12 cellular contexts compared by ENCODE assay signal in the genomic region with DNA sequence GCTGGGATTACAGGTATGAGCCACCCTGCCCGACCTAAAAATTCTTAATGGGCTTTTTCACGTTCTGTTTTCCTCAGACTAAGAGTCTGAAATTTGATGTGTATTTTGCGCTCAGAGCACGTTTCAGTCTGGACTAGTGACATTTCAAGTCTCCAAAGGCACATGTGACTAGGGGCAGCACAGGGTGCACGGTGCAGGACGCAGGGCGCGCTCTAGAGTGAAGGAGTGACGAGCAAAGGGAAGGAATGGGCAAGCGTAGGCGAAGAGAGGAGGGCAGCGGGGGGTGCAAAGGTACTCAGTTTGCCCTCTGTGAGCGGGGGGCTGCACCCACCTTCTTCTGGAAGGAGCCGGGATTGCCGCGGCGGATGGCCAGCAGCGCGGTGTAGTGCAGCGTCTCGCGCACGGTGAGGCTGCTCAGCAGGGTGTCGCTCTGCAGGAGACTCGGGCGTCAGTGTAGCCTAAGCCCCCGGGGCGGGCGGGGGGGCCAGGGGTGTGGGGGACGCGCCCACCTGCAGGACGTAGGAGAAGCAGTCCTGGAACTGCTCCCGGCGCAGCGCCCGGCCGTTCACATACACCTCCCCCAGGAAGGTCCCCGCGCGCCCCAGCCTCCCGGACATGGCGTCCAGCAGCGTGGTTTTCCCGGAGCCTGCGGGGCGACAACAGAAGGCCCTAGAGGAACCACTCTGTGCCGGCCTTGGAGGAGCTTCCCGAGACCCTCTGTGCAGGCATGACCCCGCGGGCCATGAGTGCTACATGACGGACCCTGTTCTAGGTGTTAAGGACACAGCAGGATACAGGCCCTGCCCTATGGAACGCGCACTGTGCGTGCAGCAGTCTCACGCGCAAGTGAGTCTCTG. TPM values are rescaled to one million over a fixed set of nuclear protein-coding genes. Genes with fewer than 3 reads are reported as not detected.
DNase-seq lines count a peak whose midpoint lies in the region; ATAC-seq, FAIRE-seq and TF ChIP-seq lines count a peak whose summit lies in the region.
"Had no signal": no experiment of that assay in that cellular context is flagged by ENCODE, and none has a peak within 500 bp of the region (broad histone marks: within the 10 kb centered on the region; RNA-seq: fewer than 3 reads in every experiment).

No MANE protein-coding gene starts in this region.

- no peak for FAIRE-seq in small intestine (lab: Jason Lieb, UNC)

- in situ Hi-C loops in IMR-90 (cut with MboI; ENCODE audit: low sequenced_read_pairs), result no loop called here

- no peaks in the 10 kb centered on the region for H3K9me3 Mint-ChIP-seq in activated T-helper 2 cell treated with anti-CD3 and anti-CD28 coated beads, Interferon-gamma antibody, Interleukin-2, Interleukin-4, amounts not matched to agents 10 μg/mL and 5 μg/mL and 100 μg/mL, durations not matched to agents 14 hours and 24 hours and 36 hours
- H3K9me3 Mint-ChIP-seq in CD4-positive, alpha-beta memory T cell, result no peaks in the 10 kb centered on the region
- H3K9me3 Mint-ChIP-seq: activated CD8-positive, alpha-beta T cell treated with anti-CD3 and anti-CD28 coated beads for 36 hours had no signal

- dilution Hi-C loops in IMR-90 (cut with HindIII; ENCODE audit: low sequenced_read_pairs, unreplicated experiment), result no loop called here

- H4K8ac ChIP-seq in IMR-90 (ENCODE audit: low read depth in 2 of 2, low read length in 2 of 2), result no peak overlapping the region

- H3K36me3 ChIP-seq in IMR-90 (ENCODE audit: control insufficient read depth, insufficient read depth, low read length) (no peaks in the 10 kb centered on the region), iPS-20b (ENCODE audit: insufficient read depth, low read depth, low read length) (no peaks in the 10 kb centered on the region), small intestine (ENCODE audit: control insufficient read depth in 2 of 2, insufficient read depth in 2 of 2, low read length in 2 of 2) (peaks cover 0 to 8% of the 10 kb centered on the region in 2 donors)
- no peaks in the 10 kb centered on the region for H3K36me3 ChIP-seq in CD4-positive, alpha-beta memory T cell (ENCODE audit: insufficient read depth, low read length)

- H2AK5ac ChIP-seq in IMR-90 (ENCODE audit: low read depth, low read length), result no peak overlapping the region

- H3K9me1 ChIP-seq in IMR-90 (ENCODE audit: insufficient read depth, low read length), result no peaks in the 10 kb centered on the region

- H3K4ac ChIP-seq in IMR-90 (ENCODE audit: low read depth, low read length), result no peak overlapping the region

- DNase-seq in IMR-90 (no peak), small intestine (peak; percentile 53), midbrain (lab: John Stamatoyannopoulos, UW) (no peak), DMS153 (lab: John Stamatoyannopoulos, UW) (no peak)
- no peak for DNase-seq in activated T-helper 2 cell treated with anti-CD3 and anti-CD28 coated beads, Interferon-gamma antibody, Interleukin-2, Interleukin-4, amounts not matched to agents 10 μg/mL and 5 μg/mL and 100 μg/mL, durations not matched to agents 14 hours and 24 hours and 36 hours (ENCODE audit: low spot score)
- no peak for DNase-seq in CD4-positive, alpha-beta memory T cell
- DNase-seq: activated CD8-positive, alpha-beta T cell treated with anti-CD3 and anti-CD28 coated beads for 36 hours; SIG-M5; stimulated activated naive CD4-positive, alpha-beta T cell had no signal

- WGBS in IMR-90 (ENCODE audit: extremely low coverage in 2 of 2, insufficient read length in 1 of 2), 2 experiments, result 23% methylated on average over 13 of the region's 56 CpGs; no CpG with 5 or more reads in 1 of the 2 experiments
- 6 to 10% (median 9%) methylated on average over 40 to 56 of the region's 56 CpGs for WGBS in small intestine, 3 donors

- no peak overlapping the region for H2AK9ac ChIP-seq in IMR-90 (replicated peaks; ENCODE audit: low read depth, low read length, poor library complexity)

- peaks cover 4% of the 10 kb centered on the region for H3K4me1 Mint-ChIP-seq in activated T-helper 2 cell treated with anti-CD3 and anti-CD28 coated beads, Interferon-gamma antibody, Interleukin-2, Interleukin-4, amounts not matched to agents 10 μg/mL and 5 μg/mL and 100 μg/mL, durations not matched to agents 14 hours and 24 hours and 36 hours (ENCODE audit: low read depth)
- peaks cover 0 to 5% (median 3%) of the 10 kb centered on the region in 4 donors for H3K4me1 Mint-ChIP-seq in CD4-positive, alpha-beta memory T cell

- no peak overlapping the region for H2BK20ac ChIP-seq in IMR-90 (ENCODE audit: low read depth, low read length)

- no TSS peak for BruUV-seq in IMR-90 (replicated peaks; lab: Mats Ljungman, UMichigan)

- peak overlapping the region; percentile 76 for H3K4me3 Mint-ChIP-seq in activated T-helper 2 cell treated with anti-CD3 and anti-CD28 coated beads, Interferon-gamma antibody, Interleukin-2, Interleukin-4, amounts not matched to agents 10 μg/mL and 5 μg/mL and 100 μg/mL, durations not matched to agents 14 hours and 24 hours and 36 hours (ENCODE audit: low read depth)
- peak overlapping the region in 2 of 8 donors; percentile 0 to 29 for H3K4me3 Mint-ChIP-seq in CD4-positive, alpha-beta memory T cell
- H3K4me3 Mint-ChIP-seq: activated CD8-positive, alpha-beta T cell treated with anti-CD3 and anti-CD28 coated beads for 36 hours had no signal

- H3K4me1 ChIP-seq in IMR-90 (ENCODE audit: control insufficient read depth, insufficient read depth, low read length), result no peaks in the 10 kb centered on the region; the same call in 1 of the 2 replicates
- H3K4me1 ChIP-seq in iPS-20b (ENCODE audit: insufficient read depth, low read length), result peaks cover 5% of the 10 kb centered on the region; the same call in 1 of the 2 replicates
- H3K4me1 ChIP-seq in small intestine (ENCODE audit: control insufficient read depth in 2 of 2, insufficient read depth in 1 of 2, low read depth in 1 of 2, low read length in 1 of 2), result peaks cover 2 to 4% of the 10 kb centered on the region in 2 donors
- H3K4me1 ChIP-seq in CD4-positive, alpha-beta memory T cell (ENCODE audit: insufficient read depth, low read length), result no peaks in the 10 kb centered on the region

- H3K27ac ChIP-seq in IMR-90 (ENCODE audit: insufficient read depth, low read length) (no peak overlapping the region), iPS-20b (ENCODE audit: low read length) (no peak overlapping the region), small intestine (ENCODE audit: low read depth in 1 of 2, low read length in 1 of 2) (no peak overlapping the region)
- H3K27ac ChIP-seq in CD4-positive, alpha-beta memory T cell (ENCODE audit: low read depth, low read length), result no peak overlapping the region

- no peak overlapping the region for H3K27ac Mint-ChIP-seq in activated T-helper 2 cell treated with anti-CD3 and anti-CD28 coated beads, Interferon-gamma antibody, Interleukin-2, Interleukin-4, amounts not matched to agents 10 μg/mL and 5 μg/mL and 100 μg/mL, durations not matched to agents 14 hours and 24 hours and 36 hours
- H3K27ac Mint-ChIP-seq in CD4-positive, alpha-beta memory T cell, result no peak overlapping the region
- H3K27ac Mint-ChIP-seq: activated CD8-positive, alpha-beta T cell treated with anti-CD3 and anti-CD28 coated beads for 36 hours had no signal

- POLR2A ChIA-PET in IMR-90 (lab: Charles Lee; ENCODE audit: unreplicated experiment), result no interaction called here
- POLR2A ChIA-PET in CD4-positive, alpha-beta memory T cell (lab: Charles Lee; ENCODE audit: partially characterized antibody), result no interaction called here

- TF ChIP-seq CTCF in IMR-90 (conservative IDR thresholded peaks at IDR 0.05; ENCODE audit: low read depth, low read length), result no peak

- H2BK15ac ChIP-seq in IMR-90 (ENCODE audit: low read depth, low read length), result no peak overlapping the region

- peak overlapping the region; percentile 69 for H2AFZ ChIP-seq in IMR-90 (replicated peaks; ENCODE audit: low read length, poor library complexity)

- no peak overlapping the region for H2BK5ac ChIP-seq in IMR-90 (ENCODE audit: low read depth, low read length, poor library complexity, severe bottlenecking)

- TF ChIP-seq POLR2A in IMR-90 (IDR thresholded peaks at IDR 0.05; ENCODE audit: low read depth, low read length), result no peak

- no peak overlapping the region for H4K5ac ChIP-seq in IMR-90 (ENCODE audit: low read depth, low read length)

- H2BK120ac ChIP-seq in IMR-90 (ENCODE audit: low read depth, low read length), result no peak overlapping the region

- peak; percentile 59 for ATAC-seq in IMR-90 (ENCODE audit: low read depth)
- ATAC-seq: activated CD8-positive, alpha-beta T cell treated with anti-CD3 and anti-CD28 coated beads for 36 hours had no signal

- CTCF ChIA-PET in IMR-90 (lab: Yijun Ruan, JAX), result no interaction called here
- CTCF ChIA-PET in CD4-positive, alpha-beta memory T cell (lab: Charles Lee; ENCODE audit: partially characterized antibody), result no interaction called here

- intact Hi-C loops in IMR-90 (cut with micrococcal nuclease), result no loop called here
- intact Hi-C loops in activated T-helper 2 cell treated with anti-CD3 and anti-CD28 coated beads, Interferon-gamma antibody, Interleukin-2, Interleukin-4, amounts not matched to agents 10 μg/mL and 5 μg/mL and 100 μg/mL, durations not matched to agents 14 hours and 24 hours and 36 hours (cut with micrococcal nuclease), result no loop called here
- intact Hi-C loops in CD4-positive, alpha-beta memory T cell (cut with micrococcal nuclease), result no loop called here

- H4K91ac ChIP-seq in IMR-90 (ENCODE audit: insufficient read depth, low read depth, low read length), result no peak overlapping the region

- H3K23ac ChIP-seq in IMR-90 (ENCODE audit: low read depth, low read length), result no peak overlapping the region

- peak overlapping the region; percentile 67; the same call in 1 of the 2 replicates for H3K4me2 ChIP-seq in IMR-90 (ENCODE audit: low read depth, low read length)

- H3K9ac ChIP-seq in IMR-90 (ENCODE audit: low read depth, low read length), result no peak overlapping the region
- no peak overlapping the region for H3K9ac ChIP-seq in iPS-20b (ENCODE audit: low read depth, low read length)

- peaks cover 22% of the 10 kb centered on the region for H3K27me3 Mint-ChIP-seq in activated T-helper 2 cell treated with anti-CD3 and anti-CD28 coated beads, Interferon-gamma antibody, Interleukin-2, Interleukin-4, amounts not matched to agents 10 μg/mL and 5 μg/mL and 100 μg/mL, durations not matched to agents 14 hours and 24 hours and 36 hours (ENCODE audit: low read depth)
- peaks cover 22 to 24% of the 10 kb centered on the region in 2 donors for H3K27me3 Mint-ChIP-seq in CD4-positive, alpha-beta memory T cell

- H3K36me3 Mint-ChIP-seq in activated T-helper 2 cell treated with anti-CD3 and anti-CD28 coated beads, Interferon-gamma antibody, Interleukin-2, Interleukin-4, amounts not matched to agents 10 μg/mL and 5 μg/mL and 100 μg/mL, durations not matched to agents 14 hours and 24 hours and 36 hours (ENCODE audit: low read depth), result no peaks in the 10 kb centered on the region
- no peaks in the 10 kb centered on the region for H3K36me3 Mint-ChIP-seq in CD4-positive, alpha-beta memory T cell

- H3K9me3 ChIP-seq in IMR-90 (ENCODE audit: control insufficient read depth, insufficient read depth, low read length) (no peaks in the 10 kb centered on the region), iPS-20b (ENCODE audit: insufficient read depth, low read depth, low read length) (no peaks in the 10 kb centered on the region), small intestine (ENCODE audit: control insufficient read depth, low read depth) (no peaks in the 10 kb centered on the region)
- H3K9me3 ChIP-seq in CD4-positive, alpha-beta memory T cell (ENCODE audit: control insufficient read depth in 1 of 2, low read length in 2 of 2), result no peaks in the 10 kb centered on the region

- no peak overlapping the region for H3K4me3 ChIP-seq in IMR-90 (ENCODE audit: insufficient read depth, low read depth, low read length)
- H3K4me3 ChIP-seq in iPS-20b (ENCODE audit: low read length), result peak overlapping the region; percentile 66
- peak overlapping the region; percentile 12 to 30 for H3K4me3 ChIP-seq in small intestine (ENCODE audit: low read depth in 1 of 2, low read length in 2 of 2)
- no peak overlapping the region for H3K4me3 ChIP-seq in CD4-positive, alpha-beta memory T cell (ENCODE audit: low read length in 2 of 2)

- peaks cover 48% of the 10 kb centered on the region for H3K27me3 ChIP-seq in IMR-90 (ENCODE audit: control insufficient read depth, insufficient read depth, low read length)
- H3K27me3 ChIP-seq in iPS-20b (ENCODE audit: insufficient read depth, low read length), result peaks cover 32% of the 10 kb centered on the region
- peaks cover 0 to 3% of the 10 kb centered on the region in 2 donors for H3K27me3 ChIP-seq in small intestine (ENCODE audit: control insufficient read depth in 2 of 2, insufficient read depth in 2 of 2, low read length in 2 of 2)
- no peaks in the 10 kb centered on the region for H3K27me3 ChIP-seq in CD4-positive, alpha-beta memory T cell (ENCODE audit: insufficient read depth, low read length)

- H3K18ac ChIP-seq in IMR-90 (ENCODE audit: low read depth, low read length), result no peak overlapping the region

- TF ChIP-seq RAD21 in IMR-90 (IDR thresholded peaks at IDR 0.05; ENCODE audit: low read length), result no peak

- H3K79me1 ChIP-seq in IMR-90 (ENCODE audit: low read depth in 1 of 2, low read length in 2 of 2), result no peaks in the 10 kb centered on the region

- H4K20me1 ChIP-seq in IMR-90 (ENCODE audit: insufficient read depth, low read length), result no peaks in the 10 kb centered on the region

- H3K56ac ChIP-seq in IMR-90 (ENCODE audit: extremely low read depth, insufficient read depth, low read length), result no peak overlapping the region

- no peak overlapping the region for H3K14ac ChIP-seq in IMR-90 (replicated peaks; ENCODE audit: low read depth, low read length)

RNA-seq across cellular contexts. Expression of a gene that starts 7.0 kb away (rescaled TPM):
- not detected in 2 replicates for total RNA-seq in IMR-90 (2012; rRNA removed)
- polyA plus RNA-seq in IMR-90 (2012; rRNA removed) (not detected in 2 replicates), small intestine (100 to 1,000 TPM in 2 of 3 donors, 10 to 100 TPM in 1; 17.8 to 242 (median 233) TPM)
- not detected in 2 replicates for polyA plus RNA-seq in IMR-90 (2012; cell fraction: cytosol; rRNA removed)
- polyA plus RNA-seq in IMR-90 (2012; cell fraction: nucleus; rRNA removed; ENCODE audit: low replicate concordance), result not detected in 2 replicates
- 0.14 TPM in 2 replicates for total RNA-seq in activated T-helper 2 cell treated with anti-CD3 and anti-CD28 coated beads, Interferon-gamma antibody, Interleukin-2, Interleukin-4, amounts not matched to agents 10 μg/mL and 5 μg/mL and 100 μg/mL, durations not matched to agents 14 hours and 24 hours and 36 hours
- total RNA-seq in CD4-positive, alpha-beta memory T cell, result not detected
- polyA plus RNA-seq in CD4-positive, alpha-beta memory T cell, result not detected
- total RNA-seq: activated CD8-positive, alpha-beta T cell treated with anti-CD3 and anti-CD28 coated beads for 36 hours; M059J; renal cortical epithelial cell had no signal

RNA-seq across cellular contexts. Expression of a gene that starts 7.1 kb away (rescaled TPM):
- not detected in 2 replicates for total RNA-seq in IMR-90 (2012; rRNA removed)
- polyA plus RNA-seq in IMR-90 (2012; rRNA removed) (not detected in 2 replicates), small intestine (10 to 100 TPM; 13.8 to 38.9 (median 35.6) TPM)
- not detected in 2 replicates for polyA plus RNA-seq in IMR-90 (2012; cell fraction: cytosol; rRNA removed)
- not detected in 2 replicates for polyA plus RNA-seq in IMR-90 (2012; cell fraction: nucleus; rRNA removed; ENCODE audit: low replicate concordance)
- total RNA-seq in activated T-helper 2 cell treated with anti-CD3 and anti-CD28 coated beads, Interferon-gamma antibody, Interleukin-2, Interleukin-4, amounts not matched to agents 10 μg/mL and 5 μg/mL and 100 μg/mL, durations not matched to agents 14 hours and 24 hours and 36 hours, result 0.23 TPM in 2 replicates
- total RNA-seq in CD4-positive, alpha-beta memory T cell, result not detected
- polyA plus RNA-seq in CD4-positive, alpha-beta memory T cell, result under 1 TPM in 1 of 2 donors, not detected in 1; 0.10 TPM
- total RNA-seq: activated CD8-positive, alpha-beta T cell treated with anti-CD3 and anti-CD28 coated beads for 36 hours; M059J; renal cortical epithelial cell had no signal

RNA-seq across cellular contexts. Expression of a gene that starts 57.8 kb away (rescaled TPM):
- total RNA-seq in IMR-90 (2012; rRNA removed), result 5.2 and 11.7 TPM in 2 replicates
- 8.1 and 10.4 TPM in 2 replicates for polyA plus RNA-seq in IMR-90 (2012; rRNA removed)
- 1.1 and 1.8 TPM in 2 replicates for polyA plus RNA-seq in IMR-90 (2012; cell fraction: cytosol; rRNA removed)
- 2.4 and 19.6 TPM in 2 replicates for polyA plus RNA-seq in IMR-90 (2012; cell fraction: nucleus; rRNA removed; ENCODE audit: low replicate concordance)
- total RNA-seq in activated T-helper 2 cell treated with anti-CD3 and anti-CD28 coated beads, Interferon-gamma antibody, Interleukin-2, Interleukin-4, amounts not matched to agents 10 μg/mL and 5 μg/mL and 100 μg/mL, durations not matched to agents 14 hours and 24 hours and 36 hours, result 67.7 and 71.6 TPM in 2 replicates
- polyA plus RNA-seq in small intestine, result 10 to 100 TPM; 21.8 to 68.6 (median 58.6) TPM
- 1 to 10 TPM; 2.9 to 3.9 TPM for total RNA-seq in CD4-positive, alpha-beta memory T cell
- polyA plus RNA-seq in CD4-positive, alpha-beta memory T cell, result 1 to 10 TPM; 5.1 to 7.1 TPM

Comparison
In these comparisons a context has a peak if more than half of its experiments do, and no peak if none do; other contexts are left out.
1. H3K4me3 ChIP-seq: peak in iPS-20b (single experiment) and small intestine (2 of 2); none in IMR-90 (single experiment) and CD4-positive, alpha-beta memory T cell (0 of 2).